Comparison of ENCODE assay signal across 24 cellular contexts in the genomic region with DNA sequence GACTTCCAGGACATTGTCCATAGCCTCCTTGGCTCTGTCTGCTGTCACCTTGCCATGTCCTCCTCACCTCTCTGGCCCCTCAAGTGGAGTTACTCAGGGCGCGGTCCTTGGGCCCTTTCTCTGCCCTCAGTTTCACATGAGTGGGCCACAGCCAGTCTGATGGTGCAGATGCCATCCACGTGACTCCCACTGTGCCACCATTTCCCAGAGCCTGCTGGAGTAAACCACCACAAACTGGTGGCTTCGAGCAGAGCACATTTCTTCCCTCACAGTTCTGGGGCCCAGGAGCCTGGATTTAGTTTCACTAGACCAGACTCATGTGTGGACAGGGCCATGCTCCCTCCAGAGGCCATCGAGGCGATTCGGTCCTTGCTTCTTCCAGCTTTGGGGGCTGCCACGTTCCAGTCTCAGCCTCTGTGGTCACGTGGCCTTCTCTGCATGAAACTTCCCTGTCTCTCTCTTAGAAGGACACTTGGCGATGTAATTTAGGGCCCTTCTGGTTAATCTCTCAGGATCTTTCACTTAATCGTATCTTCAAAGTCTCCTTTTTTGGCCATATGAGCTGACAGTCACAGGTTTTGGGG. TPM values are rescaled to one million over a fixed set of nuclear protein-coding genes. Genes with fewer than 3 reads are reported as not detected.
DNase-seq lines count a peak whose midpoint lies in the region; ATAC-seq and TF ChIP-seq lines count a peak whose summit lies in the region.
"Had no signal": no experiment of that assay in that cellular context is flagged by ENCODE, and none has a peak within 500 bp of the region (broad histone marks: within the 10 kb centered on the region; RNA-seq: fewer than 3 reads in every experiment).

No MANE protein-coding gene starts in this region.

- no peaks in the 10 kb centered on the region for H3K9me3 Mint-ChIP-seq in MCF 10A (ENCODE audit: unreplicated experiment)
- H3K9me3 Mint-ChIP-seq in endothelial cell (ENCODE audit: unreplicated experiment), result no peaks in the 10 kb centered on the region
- H3K9me3 Mint-ChIP-seq: activated T-helper 1 cell treated with anti-CD3 and anti-CD28 coated beads, Interleukin-12 subunit alpha, Interleukin-12 subunit beta, Interleukin-2, Interleukin-4 antibody, amounts not matched to agents 30 ng/mL and 10 ng/mL and 1 ng/mL, durations not matched to agents 14 hours and 24 hours and 36 hours; effector memory CD8-positive, alpha-beta T cell had no signal

- intact Hi-C loops in MCF 10A (cut with micrococcal nuclease) (no loop called here), breast epithelium (cut with DNase I; ENCODE audit: low total_unique reads) (no loop called here), IMR-90 (cut with micrococcal nuclease) (no loop called here), left ventricle myocardium superior (cut with micrococcal nuclease) (no loop called here)

- H3K56ac ChIP-seq in IMR-90 (ENCODE audit: extremely low read depth, insufficient read depth, low read length), result no peak overlapping the region

- H3K36me3 ChIP-seq in breast epithelium, result peaks cover 10% of the 10 kb centered on the region
- H3K36me3 ChIP-seq in IMR-90 (ENCODE audit: control insufficient read depth, insufficient read depth, low read length), result peaks cover 71% of the 10 kb centered on the region

- no peaks in the 10 kb centered on the region for H3K4me1 ChIP-seq in breast epithelium
- H3K4me1 ChIP-seq in IMR-90 (ENCODE audit: control insufficient read depth, insufficient read depth, low read length), result no peaks in the 10 kb centered on the region
- H3K4me1 ChIP-seq: adrenal gland had no signal

- in situ Hi-C loops in IMR-90 (cut with MboI; ENCODE audit: low sequenced_read_pairs), result no loop called here
- in situ Hi-C loops in KBM-7 (cut with MboI; ENCODE audit: low pct_unique_long_range_greater_than_20kb, low sequenced_read_pairs), result loop anchor here (25.0 kb wide), 1 partner anchor 89 kb away; no protein-coding TSS in a partner anchor

- peaks cover 90% of the 10 kb centered on the region for H3K36me3 Mint-ChIP-seq in MCF 10A (ENCODE audit: insufficient read depth, unreplicated experiment)
- H3K36me3 Mint-ChIP-seq in endothelial cell (ENCODE audit: low read depth, unreplicated experiment), result peaks cover 46% of the 10 kb centered on the region

- TF ChIP-seq RAD21 in IMR-90 (IDR thresholded peaks at IDR 0.05; ENCODE audit: low read length), result no peak

- BruUV-seq in MCF 10A (replicated peaks; lab: Mats Ljungman, UMichigan) (no TSS peak), IMR-90 (replicated peaks; lab: Mats Ljungman, UMichigan) (no TSS peak)

- ATAC-seq in IMR-90 (ENCODE audit: low read depth) (no peak), GM18517 (IDR thresholded peaks at IDR 0.05; ENCODE audit: unreplicated experiment) (no peak), left ventricle myocardium superior (no peak)
- ATAC-seq: effector memory CD8-positive, alpha-beta T cell had no signal

- TF ChIP-seq POLR2A in breast epithelium (IDR thresholded peaks at IDR 0.05), result no peak
- TF ChIP-seq POLR2A in IMR-90 (IDR thresholded peaks at IDR 0.05; ENCODE audit: low read depth, low read length), result no peak

- peaks cover 0 to 22% of the 10 kb centered on the region in 2 experiments; a peak in 3 of 4 replicates for H3K79me1 ChIP-seq in IMR-90 (ENCODE audit: low read depth in 1 of 2, low read length in 2 of 2)

- H3K9me3 ChIP-seq in breast epithelium, result no peaks in the 10 kb centered on the region
- H3K9me3 ChIP-seq in IMR-90 (ENCODE audit: control insufficient read depth, insufficient read depth, low read length), result no peaks in the 10 kb centered on the region
- H3K9me3 ChIP-seq: adrenal gland, tibial nerve had no signal

- H4K8ac ChIP-seq in IMR-90 (ENCODE audit: low read depth in 2 of 2, low read length in 2 of 2), result no peak overlapping the region

- H4K91ac ChIP-seq in IMR-90 (ENCODE audit: insufficient read depth, low read depth, low read length), result no peak overlapping the region

- peak overlapping the region; percentile 63 for H3K27ac Mint-ChIP-seq in MCF 10A (ENCODE audit: low read depth, unreplicated experiment)
- H3K27ac Mint-ChIP-seq in endothelial cell (ENCODE audit: unreplicated experiment), result peak overlapping the region; percentile 30
- H3K27ac Mint-ChIP-seq: activated T-helper 1 cell treated with anti-CD3 and anti-CD28 coated beads, Interleukin-12 subunit alpha, Interleukin-12 subunit beta, Interleukin-2, Interleukin-4 antibody, amounts not matched to agents 30 ng/mL and 10 ng/mL and 1 ng/mL, durations not matched to agents 14 hours and 24 hours and 36 hours had no signal

- no peaks in the 10 kb centered on the region; the same call in 1 of the 2 replicates for H4K20me1 ChIP-seq in IMR-90 (ENCODE audit: insufficient read depth, low read length)

- H3K27ac ChIP-seq in breast epithelium, result no peak overlapping the region
- H3K27ac ChIP-seq in IMR-90 (ENCODE audit: insufficient read depth, low read length), result no peak overlapping the region
- H3K27ac ChIP-seq: adrenal gland, cardiac muscle cell, WERI-Rb-1 had no signal

- TF ChIP-seq CTCF in MCF 10A (IDR thresholded peaks at IDR 0.05; ENCODE audit: unreplicated experiment) (no peak), breast epithelium (IDR thresholded peaks at IDR 0.05) (no peak), IMR-90 (conservative IDR thresholded peaks at IDR 0.05; ENCODE audit: low read depth, low read length) (no peak), endothelial cell (IDR thresholded peaks at IDR 0.05; ENCODE audit: unreplicated experiment) (no peak)

- CTCF ChIA-PET in MCF 10A (lab: Yijun Ruan, JAX), result no interaction called here
- CTCF ChIA-PET in IMR-90 (lab: Yijun Ruan, JAX), result no interaction called here

- no peaks in the 10 kb centered on the region for H3K27me3 ChIP-seq in breast epithelium
- no peaks in the 10 kb centered on the region for H3K27me3 ChIP-seq in IMR-90 (ENCODE audit: control insufficient read depth, insufficient read depth, low read length)
- H3K27me3 ChIP-seq: adrenal gland, cardiac muscle cell, tibial nerve had no signal

- H3K14ac ChIP-seq in IMR-90 (replicated peaks; ENCODE audit: low read depth, low read length), result no peak overlapping the region

- no peak overlapping the region for H3K23ac ChIP-seq in IMR-90 (ENCODE audit: low read depth, low read length)

- H2AFZ ChIP-seq in IMR-90 (replicated peaks; ENCODE audit: low read length, poor library complexity), result no peak overlapping the region

- dilution Hi-C loops in IMR-90 (cut with HindIII; ENCODE audit: low sequenced_read_pairs, unreplicated experiment), result no loop called here

- no peak for DNase-seq in MCF 10A (ENCODE audit: unreplicated experiment)
- no peak for DNase-seq in breast epithelium (ENCODE audit: low spot score in 2 of 2)
- no peak for DNase-seq in IMR-90
- no peak for DNase-seq in endothelial cell (ENCODE audit: low spot score)
- DNase-seq in left ventricle myocardium superior, result no peak
- DNase-seq in KBM-7, result no peak
- no peak for DNase-seq in HuH-7 (ENCODE audit: low spot score)
- DNase-seq: activated CD8-positive, alpha-beta memory T cell treated with anti-CD3 and anti-CD28 coated beads for 24 hours; adrenal gland; CD4-positive, CD25-positive, alpha-beta regulatory T cell; DMS53; effector memory CD8-positive, alpha-beta T cell; mesenchymal stem cell; NCI-H1694; NCI-H446 treated with DMSO at 0.1 percent for 48 hours; SHP77; WERI-Rb-1 had no signal

- H3K4me1 Mint-ChIP-seq in MCF 10A (ENCODE audit: insufficient read depth, unreplicated experiment) (no peaks in the 10 kb centered on the region), endothelial cell (ENCODE audit: unreplicated experiment) (no peaks in the 10 kb centered on the region)

- no CpG with 5 or more reads among the region's 11 CpGs for WGBS in IMR-90 (ENCODE audit: extremely low coverage in 2 of 2, insufficient read length in 1 of 2), 2 experiments

- H3K4me2 ChIP-seq in IMR-90 (ENCODE audit: low read depth, low read length), result no peak overlapping the region

- H4K5ac ChIP-seq in IMR-90 (ENCODE audit: low read depth, low read length), result no peak overlapping the region

- no peak overlapping the region for H2AK5ac ChIP-seq in IMR-90 (ENCODE audit: low read depth, low read length)

- no peak overlapping the region for H2BK5ac ChIP-seq in IMR-90 (ENCODE audit: low read depth, low read length, poor library complexity, severe bottlenecking)

- H3K4ac ChIP-seq in IMR-90 (ENCODE audit: low read depth, low read length), result no peak overlapping the region

- no peak overlapping the region for H2BK20ac ChIP-seq in IMR-90 (ENCODE audit: low read depth, low read length)

- POLR2A ChIA-PET in MCF 10A (lab: Yijun Ruan, JAX), result interaction anchor here (0.5 kb wide), 1 partner anchor 22 kb away, joined by 3 read pairs; no protein-coding TSS in a partner anchor
- POLR2A ChIA-PET in IMR-90 (lab: Charles Lee; ENCODE audit: unreplicated experiment), result no interaction called here

- H2BK120ac ChIP-seq in IMR-90 (ENCODE audit: low read depth, low read length), result no peak overlapping the region

- H3K4me3 ChIP-seq in breast epithelium (no peak overlapping the region), IMR-90 (ENCODE audit: insufficient read depth, low read depth, low read length) (no peak overlapping the region)
- H3K4me3 ChIP-seq: adrenal gland, cardiac muscle cell, tibial nerve had no signal

- H3K9ac ChIP-seq in IMR-90 (ENCODE audit: low read depth, low read length), result no peak overlapping the region

- no peak overlapping the region for H2BK15ac ChIP-seq in IMR-90 (ENCODE audit: low read depth, low read length)

- no peak overlapping the region for H3K18ac ChIP-seq in IMR-90 (ENCODE audit: low read depth, low read length)

- no peaks in the 10 kb centered on the region for H3K27me3 Mint-ChIP-seq in MCF 10A (ENCODE audit: insufficient read depth, unreplicated experiment)
- no peaks in the 10 kb centered on the region for H3K27me3 Mint-ChIP-seq in endothelial cell (ENCODE audit: unreplicated experiment)
- H3K27me3 Mint-ChIP-seq: CD4-positive, CD25-positive, alpha-beta regulatory T cell; effector memory CD8-positive, alpha-beta T cell had no signal

- H3K4me3 Mint-ChIP-seq in MCF 10A (ENCODE audit: unreplicated experiment), result no peak overlapping the region
- peak overlapping the region; percentile 79 for H3K4me3 Mint-ChIP-seq in endothelial cell (ENCODE audit: unreplicated experiment)
- H3K4me3 Mint-ChIP-seq: activated T-helper 1 cell treated with anti-CD3 and anti-CD28 coated beads, Interleukin-12 subunit alpha, Interleukin-12 subunit beta, Interleukin-2, Interleukin-4 antibody, amounts not matched to agents 30 ng/mL and 10 ng/mL and 1 ng/mL, durations not matched to agents 14 hours and 24 hours and 36 hours; CD4-positive, CD25-positive, alpha-beta regulatory T cell; effector memory CD8-positive, alpha-beta T cell had no signal

- no peaks in the 10 kb centered on the region for H3K9me1 ChIP-seq in IMR-90 (ENCODE audit: insufficient read depth, low read length)

- H2AK9ac ChIP-seq in IMR-90 (replicated peaks; ENCODE audit: low read depth, low read length, poor library complexity), result peak overlapping the region; percentile 55

RNA-seq across cellular contexts. Expression of gene SMARCB1, which starts 14.6 kb away (rescaled TPM):
- total RNA-seq in MCF 10A (2022) (83.7 and 115 TPM in 2 replicates), breast epithelium (10 to 100 TPM; 34.6 to 60.2 (median 50.1) TPM), IMR-90 (2012; rRNA removed) (97.5 and 110 TPM in 2 replicates), endothelial cell (ENCODE audit: unreplicated experiment) (105 TPM), left ventricle myocardium superior (48.5 TPM)
- 157 and 159 TPM in 2 replicates for polyA plus RNA-seq in IMR-90 (2012; rRNA removed)
- 143 and 158 TPM in 2 replicates for polyA plus RNA-seq in IMR-90 (2012; cell fraction: cytosol; rRNA removed)
- polyA plus RNA-seq in IMR-90 (2012; cell fraction: nucleus; rRNA removed; ENCODE audit: low replicate concordance), result 79.7 and 79.9 TPM in 2 replicates

RNA-seq across cellular contexts. Expression of gene MMP11, which starts 28.7 kb away (rescaled TPM):
- total RNA-seq in MCF 10A (2022) (0.44 TPM in 1 of 2 replicates, not detected in the other), breast epithelium (1 to 10 TPM; 1.9 to 6.2 (median 4.8) TPM), IMR-90 (2012; rRNA removed) (1.4 and 2.2 TPM in 2 replicates), endothelial cell (ENCODE audit: unreplicated experiment) (3.4 TPM), left ventricle myocardium superior (32.3 TPM)
- 5.9 and 6.0 TPM in 2 replicates for polyA plus RNA-seq in IMR-90 (2012; rRNA removed)
- polyA plus RNA-seq in IMR-90 (2012; cell fraction: cytosol; rRNA removed), result 6.5 and 10.3 TPM in 2 replicates
- 5.3 and 10.6 TPM in 2 replicates for polyA plus RNA-seq in IMR-90 (2012; cell fraction: nucleus; rRNA removed; ENCODE audit: low replicate concordance)

RNA-seq across cellular contexts. Expression of gene CHCHD10, which starts 33.6 kb away (rescaled TPM):
- total RNA-seq in MCF 10A (2022), result 86.0 and 90.1 TPM in 2 replicates
- 10 to 100 TPM in 2 of 3 donors, 1 to 10 TPM in 1; 5.6 to 22.8 (median 21.4) TPM for total RNA-seq in breast epithelium
- total RNA-seq in IMR-90 (2012; rRNA removed), result 1.4 and 2.2 TPM in 2 replicates
- polyA plus RNA-seq in IMR-90 (2012; rRNA removed), result 10.8 and 11.2 TPM in 2 replicates
- 3.3 and 4.8 TPM in 2 replicates for polyA plus RNA-seq in IMR-90 (2012; cell fraction: cytosol; rRNA removed)
- 1.6 and 4.7 TPM in 2 replicates for polyA plus RNA-seq in IMR-90 (2012; cell fraction: nucleus; rRNA removed; ENCODE audit: low replicate concordance)
- total RNA-seq in endothelial cell (ENCODE audit: unreplicated experiment), result 55.8 TPM
- total RNA-seq in left ventricle myocardium superior, result 1,571 TPM
- polyA plus RNA-seq: neural cell had no signal

RNA-seq across cellular contexts. Expression of gene DERL3, which starts 37.5 kb away (rescaled TPM):
- total RNA-seq in MCF 10A (2022) (not detected in 2 replicates), breast epithelium (1 to 10 TPM in 2 of 3 donors, under 1 TPM in 1; 0.48 to 6.6 (median 2.8) TPM), IMR-90 (2012; rRNA removed) (under 0.01 and 0.18 TPM in 2 replicates), endothelial cell (ENCODE audit: unreplicated experiment) (1.3 TPM), left ventricle myocardium superior (2.1 TPM)
- polyA plus RNA-seq in IMR-90 (2012; rRNA removed), result 0.50 and 0.62 TPM in 2 replicates
- polyA plus RNA-seq in IMR-90 (2012; cell fraction: cytosol; rRNA removed), result 0.41 and 0.49 TPM in 2 replicates
- 0.96 and 2.2 TPM in 2 replicates for polyA plus RNA-seq in IMR-90 (2012; cell fraction: nucleus; rRNA removed; ENCODE audit: low replicate concordance)

RNA-seq across cellular contexts. Expression of gene C22orf15, which starts 38.5 kb away (rescaled TPM):
- total RNA-seq in MCF 10A (2022), result not detected in 2 replicates
- total RNA-seq in breast epithelium, result not detected
- 1.7 and 2.3 TPM in 2 replicates for total RNA-seq in IMR-90 (2012; rRNA removed)
- 3.1 and 3.5 TPM in 2 replicates for polyA plus RNA-seq in IMR-90 (2012; rRNA removed)
- polyA plus RNA-seq in IMR-90 (2012; cell fraction: cytosol; rRNA removed), result 4.2 and 4.6 TPM in 2 replicates
- polyA plus RNA-seq in IMR-90 (2012; cell fraction: nucleus; rRNA removed; ENCODE audit: low replicate concordance), result 7.1 and 11.0 TPM in 2 replicates
- total RNA-seq in endothelial cell (ENCODE audit: unreplicated experiment), result 2.0 TPM
- not detected for total RNA-seq in left ventricle myocardium superior
- total RNA-seq: cardiac muscle cell, H4 had no signal
- polyA plus RNA-seq: keratinocyte, neural cell had no signal

Comparison
In these comparisons a context has a peak if more than half of its experiments do, and no peak if none do; other contexts are left out.
1. RNA of gene CHCHD10, which starts 33.6 kb away (total RNA-seq): 1,571 TPM in left ventricle myocardium superior (single experiment); 86.0 to 90.1 TPM in MCF 10A, 55.8 TPM in endothelial cell (single experiment), 5.6 to 22.8 TPM in breast epithelium and 1.4 to 2.2 TPM in IMR-90; every median in the first group is over 10 times any median in the second.